In the genomic region with DNA sequence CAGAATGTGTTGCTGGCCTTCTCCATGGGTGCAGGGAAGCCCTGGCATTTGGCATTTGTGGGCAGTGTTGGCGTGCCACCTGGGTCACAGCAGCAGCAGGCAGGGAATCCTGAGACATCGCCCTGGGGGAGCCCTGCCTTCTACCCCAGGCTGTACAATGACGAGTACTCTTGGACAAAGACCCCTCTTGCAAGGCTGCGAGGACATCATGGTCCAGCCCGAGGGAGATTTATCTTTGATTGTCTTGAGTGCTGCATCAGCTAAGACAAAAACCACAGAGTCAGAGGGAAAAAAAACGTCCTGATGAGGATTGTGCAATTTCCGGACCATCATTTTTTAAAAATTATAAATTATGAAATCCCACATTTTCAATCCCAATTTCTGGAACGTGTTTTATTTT, we compare ENCODE assay signal across 1 cellular context.
TF ChIP-seq lines count a peak whose summit lies in the region.

No MANE protein-coding gene starts in this region.

TF ChIP-seq in K562, 482 proteins besides CTCF, POLR2A, EP300 and RAD21:
- TF ChIP-seq ARID3B (CRISPR knock-in tag; IDR thresholded peaks at IDR 0.05; ENCODE audit: borderline replicate concordance) = no peak
- 0 out of 2 replicates have a peak, but pooled peaks have one; percentile 26 for TF ChIP-seq ZNF384 (IDR thresholded peaks at IDR 0.05; ENCODE audit: low read depth, low read length)
- no peak for TF ChIP-seq CCAR2 (IDR thresholded peaks at IDR 0.05; ENCODE audit: low read depth, low read length)
- TF ChIP-seq ZNF316 (IDR thresholded peaks at IDR 0.05) = peak; percentile 31; the same call in 1 of the 2 replicates
- peak; percentile 90 for TF ChIP-seq CEBPB (tag; IDR thresholded peaks at IDR 0.05)
- peak; percentile 69 for TF ChIP-seq GABPA (tag; conservative IDR thresholded peaks at IDR 0.05; ENCODE audit: low read depth)
- TF ChIP-seq PTRF (tag; IDR thresholded peaks at IDR 0.05) = no peak
- TF ChIP-seq ETV1 (tag; conservative IDR thresholded peaks at IDR 0.05; ENCODE audit: low read depth) = peak; percentile 46; the same call in 1 of the 2 replicates
- no peak for TF ChIP-seq CEBPG (CRISPR knock-in tag; IDR thresholded peaks at IDR 0.05)
- TF ChIP-seq CEBPG (tag; conservative IDR thresholded peaks at IDR 0.05 in 1 of 2, IDR thresholded peaks at IDR 0.05 in 1 of 2) = peak; percentile 92 to 95
- TF ChIP-seq WHSC1 (IDR thresholded peaks at IDR 0.05; ENCODE audit: low read length) = no peak
- TF ChIP-seq MAFG (tag; conservative IDR thresholded peaks at IDR 0.05) = peak; percentile 33; the same call in 1 of the 2 replicates
- TF ChIP-seq CUX1 (CRISPR knock-in tag; IDR thresholded peaks at IDR 0.05) = no peak
TF ChIP-seq in K562: peak in this region for 7.
